In genomic region chr7:117567781-117568180, GRCh38 we compare ENCODE assay signal across 27 cellular contexts.
A peak's percentile ranks its signal among the peaks of the same experiment; 100 is the strongest.
DNase-seq lines count a peak whose midpoint lies in the region; ATAC-seq, FAIRE-seq and TF ChIP-seq lines count a peak whose summit lies in the region.
"Had no signal": no experiment of that assay in that cellular context is flagged by ENCODE, and none has a peak within 500 bp of the region (broad histone marks: within the 10 kb centered on the region; RNA-seq: fewer than 3 reads in every experiment).

No MANE protein-coding gene starts in this region.

- H3K36me3 ChIP-seq in mesenchymal stem cell (ENCODE audit: control insufficient read depth in 1 of 2, insufficient read depth in 2 of 2, low read depth in 1 of 2, low read length in 2 of 2): no peaks in the 10 kb centered on the region
- no peaks in the 10 kb centered on the region for H3K36me3 ChIP-seq in gastrocnemius medialis
- H3K36me3 ChIP-seq: BE2C; BLaER1 treated with 17β-estradiol and CSF1 and Interleukin-3, amounts not matched to agents 10 nM and 100 nM had no signal

- peak overlapping the region; percentile 44 for H2BK5ac ChIP-seq in mesenchymal stem cell (ENCODE audit: low read depth, low read length, poor library complexity, severe bottlenecking)

- H2AFZ ChIP-seq in mesenchymal stem cell (ENCODE audit: low read depth, low read length): no peak overlapping the region
- H2AFZ ChIP-seq: GM23248 had no signal

- H2BK12ac ChIP-seq in mesenchymal stem cell (ENCODE audit: low read length in 2 of 2): no peak overlapping the region

- TF ChIP-seq POLR2A in gastrocnemius medialis (IDR thresholded peaks at IDR 0.05): no peak

- H3K27me3 ChIP-seq in mesenchymal stem cell (ENCODE audit: control insufficient read depth in 1 of 2, insufficient read depth in 1 of 2, low read length in 2 of 2): no peaks in the 10 kb centered on the region
- no peaks in the 10 kb centered on the region for H3K27me3 ChIP-seq in gastrocnemius medialis
- H3K27me3 ChIP-seq: BE2C; BLaER1 treated with 17β-estradiol and CSF1 and Interleukin-3, amounts not matched to agents 10 nM and 100 nM had no signal

- WGBS in mesenchymal stem cell: 88% methylated on average over 1 of the region's 1 CpG

- H3K9me3 ChIP-seq in mesenchymal stem cell (ENCODE audit: control insufficient read depth, low read length) (no peaks in the 10 kb centered on the region), gastrocnemius medialis (no peaks in the 10 kb centered on the region)
- H3K9me3 ChIP-seq: A549; BE2C; BLaER1 treated with 17β-estradiol and CSF1 and Interleukin-3, amounts not matched to agents 10 nM and 100 nM had no signal

- intact Hi-C loops in gastrocnemius medialis (cut with DNase I; ENCODE audit: low total_unique reads): no loop called here

- H3K9ac ChIP-seq in mesenchymal stem cell (ENCODE audit: low read length): no peak overlapping the region
- H3K9ac ChIP-seq: BLaER1 treated with 17β-estradiol and CSF1 and Interleukin-3, amounts not matched to agents 10 nM and 100 nM; GM23248 had no signal

- no peak for FAIRE-seq in GM19239 (lab: Jason Lieb, UNC)
- FAIRE-seq: A549, D721Med, GM12891, GM18507, H1 had no signal

- H2BK120ac ChIP-seq in mesenchymal stem cell (ENCODE audit: low read depth, low read length): no peak overlapping the region

- no peak overlapping the region for H3K23ac ChIP-seq in mesenchymal stem cell (ENCODE audit: low read length in 2 of 2)

- no peak overlapping the region for H2AK5ac ChIP-seq in mesenchymal stem cell (ENCODE audit: low read length, severe bottlenecking)

- TF ChIP-seq CTCF in cardiac fibroblast (IDR thresholded peaks at IDR 0.05; ENCODE audit: low read depth, low read length) (no peak), fibroblast of mammary gland (conservative IDR thresholded peaks at IDR 0.05; ENCODE audit: control insufficient read depth, insufficient read depth, low read depth, low read length) (no peak), gastrocnemius medialis (IDR thresholded peaks at IDR 0.05 in 4 of 5, conservative IDR thresholded peaks at IDR 0.05 in 1 of 5) (no peak)

- no peak overlapping the region for H3K18ac ChIP-seq in mesenchymal stem cell (ENCODE audit: low read depth in 1 of 2, low read length in 2 of 2)

- H3K4me3 ChIP-seq in cardiac fibroblast (replicated peaks in 1 of 2; ENCODE audit: low read depth in 2 of 2, low read length in 2 of 2) (no peak overlapping the region), fibroblast of mammary gland (ENCODE audit: control insufficient read depth, low read depth, low read length) (no peak overlapping the region), mesenchymal stem cell (ENCODE audit: insufficient read depth in 1 of 2, low read depth in 1 of 2, low read length in 2 of 2) (no peak overlapping the region), gastrocnemius medialis (no peak overlapping the region)
- H3K4me3 ChIP-seq: A549; BLaER1 treated with 17β-estradiol and CSF1 and Interleukin-3, amounts not matched to agents 10 nM and 100 nM; GM23248 had no signal

- H3K4me1 ChIP-seq in mesenchymal stem cell (ENCODE audit: control insufficient read depth, insufficient read depth, low read depth, low read length) (no peaks in the 10 kb centered on the region), gastrocnemius medialis (no peaks in the 10 kb centered on the region)
- H3K4me1 ChIP-seq: BE2C; BLaER1 treated with 17β-estradiol and CSF1 and Interleukin-3, amounts not matched to agents 10 nM and 100 nM had no signal

- H3K79me1 ChIP-seq in mesenchymal stem cell (replicated peaks; ENCODE audit: low read length, poor library complexity, severe bottlenecking): no peaks in the 10 kb centered on the region

- no peak overlapping the region for H4K91ac ChIP-seq in mesenchymal stem cell (ENCODE audit: low read length)

- no peak overlapping the region for H3K14ac ChIP-seq in mesenchymal stem cell (ENCODE audit: low read length in 2 of 2)

- H2BK15ac ChIP-seq in mesenchymal stem cell (ENCODE audit: low read depth, poor library complexity, severe bottlenecking): no peak overlapping the region

- DNase-seq in LHCN-M2 (ENCODE audit: low read depth): peak; percentile 57
- DNase-seq in cardiac fibroblast (ENCODE audit: low read depth in 2 of 2): peak; percentile 40 to 59
- peak; percentile 37 for DNase-seq in fibroblast of mammary gland (ENCODE audit: low read depth)
- DNase-seq in mesenchymal stem cell: no peak
- DNase-seq in GM19239 (ENCODE audit: insufficient read length, low spot score): no peak
- DNase-seq in NCI-H1930 (lab: John Stamatoyannopoulos, UW): no peak
- no peak for DNase-seq in gastrocnemius medialis
- DNase-seq: 8988T; ACHN; AML-193; BE2C; CD4-positive, alpha-beta T cell; CD8-positive, alpha-beta memory T cell; DMS 273 treated with DMSO at 0.1 percent for 48 hours; DMS53; DMS79 treated with DMSO at 0.1 percent for 48 hours; GF-D8; GM23248; H9 had no signal

- no peak overlapping the region for H3K27ac ChIP-seq in mesenchymal stem cell (ENCODE audit: low read length, poor library complexity, severe bottlenecking)
- H3K27ac ChIP-seq in gastrocnemius medialis: no peak overlapping the region
- H3K27ac ChIP-seq: A549; BLaER1 treated with 17β-estradiol and CSF1 and Interleukin-3, amounts not matched to agents 10 nM and 100 nM; GM23248 had no signal

- no peak overlapping the region for H3K4me2 ChIP-seq in mesenchymal stem cell (ENCODE audit: low read length, poor library complexity, severe bottlenecking)
- H3K4me2 ChIP-seq: A549; BLaER1 treated with 17β-estradiol and CSF1 and Interleukin-3, amounts not matched to agents 10 nM and 100 nM had no signal

- ATAC-seq in gastrocnemius medialis (no peak), GM19023 (IDR thresholded peaks at IDR 0.05; ENCODE audit: unreplicated experiment) (no peak)
- ATAC-seq: A549, HCT116 had no signal

- in situ Hi-C loops in gastrocnemius medialis (cut with MboI; ENCODE audit: low sequenced_read_pairs in 4 of 4): no loop called here

- H3K4ac ChIP-seq in mesenchymal stem cell (ENCODE audit: low read depth in 1 of 2, low read length in 2 of 2): no peak overlapping the region

- no peak overlapping the region for H4K8ac ChIP-seq in mesenchymal stem cell (ENCODE audit: low read length)

Comparison
In these comparisons a context has a peak if more than half of its experiments do, and no peak if none do; other contexts are left out.
1. DNase-seq: peak in LHCN-M2 (single experiment), cardiac fibroblast (2 of 2) and fibroblast of mammary gland (single experiment); none in mesenchymal stem cell (single experiment), GM19239 (single experiment), NCI-H1930 (0 of 2) and gastrocnemius medialis (0 of 2).